14 cellular contexts compared by ENCODE assay signal in the genomic region with DNA sequence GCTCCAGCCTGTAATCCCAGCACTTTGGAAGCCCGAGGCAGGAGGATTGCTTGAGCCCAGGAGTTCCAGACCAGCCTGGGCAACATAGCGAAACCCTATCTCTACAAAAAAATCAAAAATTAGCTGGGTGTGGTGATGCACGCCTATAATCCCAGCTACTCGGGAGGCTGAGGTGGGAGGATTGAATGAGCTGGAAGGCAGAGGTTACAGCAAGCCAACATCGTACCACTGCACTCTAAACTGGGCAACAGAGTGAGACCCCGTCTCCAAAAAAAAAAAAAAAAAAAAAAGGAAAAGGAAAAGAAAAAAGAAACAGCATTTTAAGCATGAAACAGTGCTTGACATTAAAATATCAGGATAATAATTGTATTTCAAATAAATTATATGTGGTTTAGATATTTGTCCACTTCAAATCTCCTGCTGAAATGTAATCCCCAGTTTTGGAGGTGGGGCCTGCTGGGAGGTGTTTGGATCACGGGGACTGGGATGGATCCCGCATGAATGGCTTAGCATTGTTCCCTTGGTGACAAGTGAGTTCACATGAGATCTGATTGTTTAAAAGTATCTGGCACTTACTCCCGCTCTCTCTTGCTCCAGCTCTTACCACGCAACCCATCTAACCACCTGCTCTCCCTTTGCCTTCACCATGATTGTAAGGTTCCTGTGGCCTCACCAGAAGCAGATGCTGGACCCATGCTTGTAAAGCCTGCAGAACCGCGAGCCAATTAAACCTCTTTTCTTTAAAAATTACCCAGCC.
"Had no signal": no experiment of that assay in that cellular context is flagged by ENCODE, and none has a peak within 500 bp of the region (broad histone marks: within the 10 kb centered on the region; RNA-seq: fewer than 3 reads in every experiment).

No MANE protein-coding gene starts in this region.

- H3K36me3 ChIP-seq: thoracic aorta had no signal

- H3K4me1 ChIP-seq: foreskin keratinocyte had no signal

- H3K4me3 Mint-ChIP-seq: activated CD4-positive, alpha-beta T cell treated with anti-CD3 and anti-CD28 coated beads, Interleukin-2, amount 10 ng/mL, durations not matched to agents 7 days and 5 days; activated naive CD8-positive, alpha-beta T cell treated with anti-CD3 and anti-CD28 coated beads, Interleukin-2, amount 10 ng/mL, durations not matched to agents 7 days and 5 days; nephron; stimulated activated naive CD8-positive, alpha-beta T cell treated with anti-CD3 and anti-CD28 coated beads, Interleukin-15, amount 100 ng/mL, for 72 hours; T-helper 2 cell treated with Interferon-gamma antibody and Interleukin-4, amounts not matched to agents 5 μg/mL and 100 μg/mL, for 36 hours had no signal

- H3K27ac Mint-ChIP-seq: activated CD4-positive, alpha-beta T cell treated with anti-CD3 and anti-CD28 coated beads, Interleukin-2, amount 10 ng/mL, durations not matched to agents 7 days and 5 days; activated naive CD8-positive, alpha-beta T cell treated with anti-CD3 and anti-CD28 coated beads, Interleukin-2, amount 10 ng/mL, durations not matched to agents 7 days and 5 days; nephron; T-helper 2 cell treated with Interferon-gamma antibody and Interleukin-4, amounts not matched to agents 5 μg/mL and 100 μg/mL, for 36 hours had no signal

- ATAC-seq: foreskin keratinocyte; sciatic nerve; stimulated activated naive CD8-positive, alpha-beta T cell treated with anti-CD3 and anti-CD28 coated beads, Interleukin-15, amount 100 ng/mL, for 72 hours had no signal

- H3K27me3 Mint-ChIP-seq: activated CD4-positive, alpha-beta T cell treated with anti-CD3 and anti-CD28 coated beads, Interleukin-2, amount 10 ng/mL, durations not matched to agents 7 days and 5 days; activated naive CD8-positive, alpha-beta T cell treated with anti-CD3 and anti-CD28 coated beads, Interleukin-2, amount 10 ng/mL, durations not matched to agents 7 days and 5 days; stimulated activated naive CD8-positive, alpha-beta T cell treated with anti-CD3 and anti-CD28 coated beads, Interleukin-15, amount 100 ng/mL, for 72 hours had no signal

- H3K27me3 ChIP-seq: foreskin keratinocyte had no signal

- DNase-seq: activated CD4-positive, alpha-beta T cell treated with anti-CD3 and anti-CD28 coated beads, Interleukin-2, amount 10 ng/mL, durations not matched to agents 7 days and 5 days; activated CD8-positive, alpha-beta memory T cell treated with anti-CD3 and anti-CD28 coated beads for 24 hours; activated naive CD4-positive, alpha-beta T cell; activated naive CD8-positive, alpha-beta T cell treated with anti-CD3 and anti-CD28 coated beads, Interleukin-2, amount 10 ng/mL, durations not matched to agents 7 days and 5 days; aorta; cortex of kidney; effector CD8-positive, alpha-beta T cell; foreskin keratinocyte; stimulated activated naive CD8-positive, alpha-beta T cell treated with anti-CD3 and anti-CD28 coated beads, Interleukin-15, amount 100 ng/mL, for 72 hours; SW 1271 had no signal

- H3K4me3 ChIP-seq: thoracic aorta had no signal

- H3K27ac ChIP-seq: foreskin keratinocyte, thoracic aorta had no signal

- H3K9me3 ChIP-seq: thoracic aorta had no signal

- H3K9me3 Mint-ChIP-seq: activated CD4-positive, alpha-beta T cell treated with anti-CD3 and anti-CD28 coated beads, Interleukin-2, amount 10 ng/mL, durations not matched to agents 7 days and 5 days; activated naive CD8-positive, alpha-beta T cell treated with anti-CD3 and anti-CD28 coated beads, Interleukin-2, amount 10 ng/mL, durations not matched to agents 7 days and 5 days; nephron; stimulated activated naive CD8-positive, alpha-beta T cell treated with anti-CD3 and anti-CD28 coated beads, Interleukin-15, amount 100 ng/mL, for 72 hours; T-helper 2 cell treated with Interferon-gamma antibody and Interleukin-4, amounts not matched to agents 5 μg/mL and 100 μg/mL, for 36 hours had no signal
